Comparison of ENCODE assay signal across 8 cellular contexts in the genomic region with DNA sequence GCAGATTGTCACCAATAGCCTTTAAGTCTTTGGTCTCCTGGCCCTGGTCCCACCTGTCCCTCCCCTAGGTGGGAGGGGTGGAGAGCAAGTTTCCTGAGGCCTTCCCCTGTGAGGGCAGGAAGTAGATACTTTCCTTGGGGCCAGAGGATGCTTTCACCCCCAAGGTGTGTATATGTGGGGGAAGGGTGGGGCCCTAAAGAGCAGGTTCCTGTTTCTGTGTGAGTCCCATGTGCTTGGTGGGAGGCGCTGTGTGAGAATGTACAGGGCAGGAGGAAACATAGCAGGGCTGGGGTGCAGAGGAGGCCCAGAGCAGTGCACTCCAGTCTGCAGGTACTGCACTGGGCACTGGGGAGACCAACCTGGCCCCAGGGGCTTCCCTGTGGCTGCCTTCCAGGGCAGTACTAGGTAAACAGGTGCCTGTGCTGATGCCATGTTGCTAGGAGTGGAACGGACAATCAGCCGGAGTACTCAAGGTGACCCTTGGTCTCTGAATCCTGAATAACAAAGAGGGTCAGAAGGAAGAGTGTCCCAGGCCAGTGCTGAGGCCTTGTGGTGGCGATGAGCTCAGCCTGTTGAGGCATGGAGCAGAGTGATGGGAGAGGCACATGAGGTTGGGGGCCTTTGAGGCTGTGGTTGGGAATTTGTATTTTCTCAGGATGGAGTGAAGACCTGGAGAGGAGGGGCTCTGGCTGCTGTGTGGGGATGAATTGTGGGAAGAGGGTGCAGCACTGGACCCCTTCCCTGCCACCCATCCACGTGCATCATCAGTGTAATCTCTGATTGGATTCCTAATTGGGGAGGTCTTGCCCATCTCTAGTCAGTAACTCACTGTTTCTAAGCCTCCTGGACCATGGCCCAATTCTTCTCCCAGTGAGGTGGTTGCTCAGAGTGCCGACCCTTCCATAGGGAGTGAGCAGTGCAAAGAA. TPM values are rescaled to one million over a fixed set of nuclear protein-coding genes. Genes with fewer than 3 reads are reported as not detected.
DNase-seq lines count a peak whose midpoint lies in the region; ATAC-seq and TF ChIP-seq lines count a peak whose summit lies in the region.

No MANE protein-coding gene starts in this region.

- no peak for TF ChIP-seq RAD21 in IMR-90 (IDR thresholded peaks at IDR 0.05; ENCODE audit: low read length)

- DNase-seq in IMR-90 (no peak), activated T-cell treated with anti-CD3 and anti-CD28 coated beads for 48 hours (ENCODE audit: low read depth) (peak; percentile 36), left ventricle myocardium inferior (peak; percentile 64), H4 (ENCODE audit: low spot score) (no peak), putamen (ENCODE audit: low spot score) (no peak)
- peak; percentile 30 to 57 for DNase-seq in stimulated activated CD4-positive, alpha-beta T cell treated with anti-CD3 and anti-CD28 coated beads, Interleukin-4, amount 100 ng/mL, for 4 hours

- H3K18ac ChIP-seq in IMR-90 (ENCODE audit: low read depth, low read length) = no peak overlapping the region

- H3K14ac ChIP-seq in IMR-90 (replicated peaks; ENCODE audit: low read depth, low read length) = no peak overlapping the region

- H3K4me2 ChIP-seq in IMR-90 (ENCODE audit: low read depth, low read length) = no peak overlapping the region

- H4K20me1 ChIP-seq in IMR-90 (ENCODE audit: insufficient read depth, low read length) = peaks cover 91% of the 10 kb centered on the region

- H3K27ac ChIP-seq in 22Rv1 (peak overlapping the region; percentile 56), IMR-90 (ENCODE audit: insufficient read depth, low read length) (no peak overlapping the region), left ventricle myocardium inferior (replicated peaks) (peak overlapping the region; percentile 99)

- intact Hi-C loops in IMR-90 (cut with micrococcal nuclease) (no loop called here), left ventricle myocardium inferior (cut with micrococcal nuclease) (no loop called here)

- in situ Hi-C loops in IMR-90 (cut with MboI; ENCODE audit: low sequenced_read_pairs) = no loop called here

- no peak overlapping the region for H4K5ac ChIP-seq in IMR-90 (ENCODE audit: low read depth, low read length)

- no peak overlapping the region for H4K8ac ChIP-seq in IMR-90 (ENCODE audit: low read depth in 2 of 2, low read length in 2 of 2)

- BruUV-seq in IMR-90 (replicated peaks; lab: Mats Ljungman, UMichigan) = no TSS peak

- H4K91ac ChIP-seq in IMR-90 (ENCODE audit: insufficient read depth, low read depth, low read length) = no peak overlapping the region

- peaks cover 30% of the 10 kb centered on the region for H3K9me1 ChIP-seq in IMR-90 (ENCODE audit: insufficient read depth, low read length)

- TF ChIP-seq CTCF in 22Rv1 (IDR thresholded peaks at IDR 0.05) (no peak), IMR-90 (conservative IDR thresholded peaks at IDR 0.05; ENCODE audit: low read depth, low read length) (no peak), left ventricle myocardium inferior (IDR thresholded peaks at IDR 0.05; ENCODE audit: borderline replicate concordance) (no peak)

- WGBS in IMR-90 (ENCODE audit: extremely low coverage in 2 of 2, insufficient read length in 1 of 2), 2 experiments = 96% methylated on average over 3 of the region's 6 CpGs; no CpG with 5 or more reads in 1 of the 2 experiments

- peaks cover 16 to 88% of the 10 kb centered on the region in 2 experiments for H3K79me1 ChIP-seq in IMR-90 (ENCODE audit: low read depth in 1 of 2, low read length in 2 of 2)

- H3K27me3 ChIP-seq in IMR-90 (ENCODE audit: control insufficient read depth, insufficient read depth, low read length) (no peaks in the 10 kb centered on the region), left ventricle myocardium inferior (ENCODE audit: low read depth) (no peaks in the 10 kb centered on the region)

- H2AK9ac ChIP-seq in IMR-90 (replicated peaks; ENCODE audit: low read depth, low read length, poor library complexity) = no peak overlapping the region

- H2BK5ac ChIP-seq in IMR-90 (ENCODE audit: low read depth, low read length, poor library complexity, severe bottlenecking) = no peak overlapping the region

- POLR2A ChIA-PET in IMR-90 (lab: Charles Lee; ENCODE audit: unreplicated experiment) = no interaction called here

- H3K4me1 ChIP-seq in IMR-90 (ENCODE audit: control insufficient read depth, insufficient read depth, low read length) (peaks cover 37% of the 10 kb centered on the region), left ventricle myocardium inferior (peaks cover 99% of the 10 kb centered on the region)

- peak overlapping the region; percentile 5; the same call in 1 of the 2 replicates for H3K23ac ChIP-seq in IMR-90 (ENCODE audit: low read depth, low read length)

- H2AK5ac ChIP-seq in IMR-90 (ENCODE audit: low read depth, low read length) = no peak overlapping the region

- no peak overlapping the region for H2BK120ac ChIP-seq in IMR-90 (ENCODE audit: low read depth, low read length)

- CTCF ChIA-PET in IMR-90 (lab: Yijun Ruan, JAX) = no interaction called here

- H3K9ac ChIP-seq in IMR-90 (ENCODE audit: low read depth, low read length) = no peak overlapping the region

- H3K4me3 ChIP-seq in IMR-90 (ENCODE audit: insufficient read depth, low read depth, low read length) (no peak overlapping the region), left ventricle myocardium inferior (peak overlapping the region; percentile 97)

- no peak overlapping the region for H3K56ac ChIP-seq in IMR-90 (ENCODE audit: extremely low read depth, insufficient read depth, low read length)

- H3K36me3 ChIP-seq in IMR-90 (ENCODE audit: control insufficient read depth, insufficient read depth, low read length) (peaks cover 63% of the 10 kb centered on the region), left ventricle myocardium inferior (peaks cover 40% of the 10 kb centered on the region)

- no peak overlapping the region for H2BK20ac ChIP-seq in IMR-90 (ENCODE audit: low read depth, low read length)

- no peak overlapping the region for H2BK15ac ChIP-seq in IMR-90 (ENCODE audit: low read depth, low read length)

- no peak for TF ChIP-seq POLR2A in IMR-90 (IDR thresholded peaks at IDR 0.05; ENCODE audit: low read depth, low read length)

- H3K9me3 ChIP-seq in IMR-90 (ENCODE audit: control insufficient read depth, insufficient read depth, low read length) (no peaks in the 10 kb centered on the region), left ventricle myocardium inferior (replicated peaks) (no peaks in the 10 kb centered on the region)

- dilution Hi-C loops in IMR-90 (cut with HindIII; ENCODE audit: low sequenced_read_pairs, unreplicated experiment) = no loop called here

- no peak overlapping the region for H3K4ac ChIP-seq in IMR-90 (ENCODE audit: low read depth, low read length)

- ATAC-seq in IMR-90 (ENCODE audit: low read depth) = no peak
- no peak for ATAC-seq in GM21423 (IDR thresholded peaks at IDR 0.05; ENCODE audit: unreplicated experiment)

- no peak overlapping the region for H2AFZ ChIP-seq in IMR-90 (replicated peaks; ENCODE audit: low read length, poor library complexity)

TF ChIP-seq in IMR-90, 13 proteins besides CTCF, POLR2A, EP300 and RAD21 (continues in another document):
- TF ChIP-seq NFE2L2 (IDR thresholded peaks at IDR 0.05; ENCODE audit: low read depth, low read length) = no peak
- no peak for TF ChIP-seq CEBPB (IDR thresholded peaks at IDR 0.05; ENCODE audit: low read depth, low read length)
- no peak for TF ChIP-seq CHD1 (IDR thresholded peaks at IDR 0.05; ENCODE audit: low read depth, low read length)
- TF ChIP-seq RCOR1 (IDR thresholded peaks at IDR 0.05; ENCODE audit: insufficient replicate concordance, low read length) = no peak
- no peak for TF ChIP-seq SMC3 (IDR thresholded peaks at IDR 0.05; ENCODE audit: low read depth, low read length)
- TF ChIP-seq MXI1 (IDR thresholded peaks at IDR 0.05; ENCODE audit: borderline replicate concordance, low read depth, low read length) = no peak

RNA-seq across cellular contexts. Expression of gene EGLN2, which starts 5.1 kb away (rescaled TPM):
- 50.5 and 54.1 TPM in 2 replicates for total RNA-seq in IMR-90 (2012; rRNA removed)
- 60.2 and 62.7 TPM in 2 replicates for polyA plus RNA-seq in IMR-90 (2012; rRNA removed)
- polyA plus RNA-seq in IMR-90 (2012; cell fraction: cytosol; rRNA removed) = 39.4 and 78.4 TPM in 2 replicates
- 64.4 and 149 TPM in 2 replicates for polyA plus RNA-seq in IMR-90 (2012; cell fraction: nucleus; rRNA removed; ENCODE audit: low replicate concordance)
- 47.8 TPM for total RNA-seq in left ventricle myocardium inferior
- 25.7 and 30.5 TPM in 2 replicates for total RNA-seq in H4 (2014; rRNA removed; shearing (Covaris generic))

RNA-seq across cellular contexts. Expression of gene RAB4B, which starts 26.1 kb away (rescaled TPM):
- total RNA-seq in IMR-90 (2012; rRNA removed) (7.9 and 8.3 TPM in 2 replicates), left ventricle myocardium inferior (13.5 TPM)
- 21.4 and 25.9 TPM in 2 replicates for polyA plus RNA-seq in IMR-90 (2012; rRNA removed)
- 49.0 and 50.2 TPM in 2 replicates for polyA plus RNA-seq in IMR-90 (2012; cell fraction: cytosol; rRNA removed)
- polyA plus RNA-seq in IMR-90 (2012; cell fraction: nucleus; rRNA removed; ENCODE audit: low replicate concordance) = 34.1 and 62.8 TPM in 2 replicates
- 15.9 and 18.8 TPM in 2 replicates for total RNA-seq in H4 (2014; rRNA removed; shearing (Covaris generic))

RNA-seq across cellular contexts. Expression of gene MIA, which starts 28.8 kb away (rescaled TPM):
- total RNA-seq in IMR-90 (2012; rRNA removed) (not detected in 2 replicates), left ventricle myocardium inferior (not detected)
- 0.44 TPM in 1 of 2 replicates, not detected in the other for polyA plus RNA-seq in IMR-90 (2012; rRNA removed)
- polyA plus RNA-seq in IMR-90 (2012; cell fraction: cytosol; rRNA removed) = 0.24 and 1.6 TPM in 2 replicates
- polyA plus RNA-seq in IMR-90 (2012; cell fraction: nucleus; rRNA removed; ENCODE audit: low replicate concordance) = 0.64 TPM in 1 of 2 replicates, not detected in the other
- 1.1 TPM in 1 of 2 replicates, not detected in the other for total RNA-seq in H4 (2014; rRNA removed; shearing (Covaris generic))

RNA-seq across cellular contexts. Expression of gene CYP2A6, which starts 46.1 kb away (rescaled TPM):
- total RNA-seq in IMR-90 (2012; rRNA removed) = not detected in 2 replicates
- not detected in 2 replicates for polyA plus RNA-seq in IMR-90 (2012; rRNA removed)
- not detected in 2 replicates for polyA plus RNA-seq in IMR-90 (2012; cell fraction: cytosol; rRNA removed)
- not detected in 2 replicates for polyA plus RNA-seq in IMR-90 (2012; cell fraction: nucleus; rRNA removed; ENCODE audit: low replicate concordance)
- not detected for total RNA-seq in left ventricle myocardium inferior
- not detected in 2 replicates for total RNA-seq in H4 (2014; rRNA removed; shearing (Covaris generic))

RNA-seq across cellular contexts. Expression of gene SNRPA, which starts 53.1 kb away (rescaled TPM):
- total RNA-seq in IMR-90 (2012; rRNA removed) = 28.3 and 30.3 TPM in 2 replicates
- 81.3 and 158 TPM in 2 replicates for polyA plus RNA-seq in IMR-90 (2012; rRNA removed)
- polyA plus RNA-seq in IMR-90 (2012; cell fraction: cytosol; rRNA removed) = 89.7 and 101 TPM in 2 replicates
- polyA plus RNA-seq in IMR-90 (2012; cell fraction: nucleus; rRNA removed; ENCODE audit: low replicate concordance) = 76.5 and 101 TPM in 2 replicates
- total RNA-seq in left ventricle myocardium inferior = 27.9 TPM
- total RNA-seq in H4 (2014; rRNA removed; shearing (Covaris generic)) = 42.3 and 71.7 TPM in 2 replicates

Comparison
In these comparisons a context has a peak if more than half of its experiments do, and no peak if none do; other contexts are left out.
1. DNase-seq: peak in activated T-cell treated with anti-CD3 and anti-CD28 coated beads for 48 hours (single experiment), left ventricle myocardium inferior (single experiment) and stimulated activated CD4-positive, alpha-beta T cell treated with anti-CD3 and anti-CD28 coated beads, Interleukin-4, amount 100 ng/mL, for 4 hours (2 of 2); none in IMR-90 (single experiment), H4 (single experiment) and putamen (single experiment).